In the genomic region with DNA sequence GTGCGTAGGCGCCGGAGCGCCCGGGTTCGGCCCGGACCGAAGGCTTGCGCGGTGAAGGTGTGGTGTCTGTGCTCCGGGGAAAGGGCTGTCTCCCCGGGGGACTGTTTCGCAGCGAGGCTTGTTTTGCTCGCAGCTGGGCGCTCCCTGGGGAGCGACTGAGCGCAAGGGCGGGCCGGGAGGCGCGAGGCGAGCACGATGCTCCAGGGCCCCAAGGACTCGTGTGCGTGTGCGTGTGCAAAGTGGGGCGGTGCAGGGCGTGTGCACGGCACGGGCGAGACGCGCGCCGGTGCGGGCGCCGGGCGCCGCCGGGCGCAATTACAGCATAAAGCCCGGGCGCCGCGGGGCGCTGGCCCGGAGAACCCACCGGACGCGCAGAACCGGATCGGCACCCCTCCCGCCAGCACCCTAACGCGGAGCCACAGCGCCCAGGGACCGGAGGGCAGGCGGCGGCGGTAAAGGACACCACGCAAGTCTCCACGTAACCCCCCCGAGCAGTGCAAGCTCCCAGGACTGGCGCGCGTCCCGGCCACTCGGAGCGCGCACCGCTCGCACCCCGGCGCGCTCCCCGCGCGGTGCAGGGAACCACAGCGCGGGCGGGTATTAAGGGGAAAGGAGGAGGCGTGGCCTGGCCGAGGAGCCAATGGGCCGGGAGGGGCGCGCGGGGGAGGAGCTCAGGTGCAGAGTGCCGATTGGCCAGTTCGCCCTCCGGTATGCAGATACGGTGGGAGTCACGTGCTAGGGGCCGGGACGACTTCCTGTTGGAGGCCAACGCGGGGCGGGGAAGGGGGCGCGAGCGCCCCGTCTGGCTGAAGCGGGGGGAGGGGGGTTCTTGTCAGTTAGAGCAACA, we compare ENCODE assay signal across 1 cellular context.
TF ChIP-seq lines count a peak whose summit lies in the region.

A gene with protein sequence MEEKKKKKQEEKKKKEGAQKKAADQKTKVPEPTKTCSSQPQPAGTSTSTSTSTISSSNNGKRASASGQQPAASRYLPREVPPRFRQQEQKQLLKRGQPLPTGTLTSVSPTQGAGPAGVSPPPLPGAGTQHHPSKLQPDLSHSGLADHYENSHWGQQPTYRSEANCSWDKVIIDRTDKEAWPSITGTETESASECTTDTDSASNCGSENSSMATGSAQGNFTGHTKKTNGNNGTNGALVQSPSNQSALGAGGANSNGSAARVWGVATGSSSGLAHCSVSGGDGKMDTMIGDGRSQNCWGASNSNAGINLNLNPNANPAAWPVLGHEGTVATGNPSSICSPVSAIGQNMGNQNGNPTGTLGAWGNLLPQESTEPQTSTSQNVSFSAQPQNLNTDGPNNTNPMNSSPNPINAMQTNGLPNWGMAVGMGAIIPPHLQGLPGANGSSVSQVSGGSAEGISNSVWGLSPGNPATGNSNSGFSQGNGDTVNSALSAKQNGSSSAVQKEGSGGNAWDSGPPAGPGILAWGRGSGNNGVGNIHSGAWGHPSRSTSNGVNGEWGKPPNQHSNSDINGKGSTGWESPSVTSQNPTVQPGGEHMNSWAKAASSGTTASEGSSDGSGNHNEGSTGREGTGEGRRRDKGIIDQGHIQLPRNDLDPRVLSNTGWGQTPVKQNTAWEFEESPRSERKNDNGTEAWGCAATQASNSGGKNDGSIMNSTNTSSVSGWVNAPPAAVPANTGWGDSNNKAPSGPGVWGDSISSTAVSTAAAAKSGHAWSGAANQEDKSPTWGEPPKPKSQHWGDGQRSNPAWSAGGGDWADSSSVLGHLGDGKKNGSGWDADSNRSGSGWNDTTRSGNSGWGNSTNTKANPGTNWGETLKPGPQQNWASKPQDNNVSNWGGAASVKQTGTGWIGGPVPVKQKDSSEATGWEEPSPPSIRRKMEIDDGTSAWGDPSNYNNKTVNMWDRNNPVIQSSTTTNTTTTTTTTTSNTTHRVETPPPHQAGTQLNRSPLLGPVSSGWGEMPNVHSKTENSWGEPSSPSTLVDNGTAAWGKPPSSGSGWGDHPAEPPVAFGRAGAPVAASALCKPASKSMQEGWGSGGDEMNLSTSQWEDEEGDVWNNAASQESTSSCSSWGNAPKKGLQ (N-terminal part only) (plus strand): TSS at position 835 of the 847 bp plus-strand sequence. CDS start 45,504 bp downstream, outside the sequence.

TF ChIP-seq in K562, 482 proteins besides CTCF, POLR2A, EP300 and RAD21 (continued from another document and continues in another):
- TF ChIP-seq, protein P1, sequence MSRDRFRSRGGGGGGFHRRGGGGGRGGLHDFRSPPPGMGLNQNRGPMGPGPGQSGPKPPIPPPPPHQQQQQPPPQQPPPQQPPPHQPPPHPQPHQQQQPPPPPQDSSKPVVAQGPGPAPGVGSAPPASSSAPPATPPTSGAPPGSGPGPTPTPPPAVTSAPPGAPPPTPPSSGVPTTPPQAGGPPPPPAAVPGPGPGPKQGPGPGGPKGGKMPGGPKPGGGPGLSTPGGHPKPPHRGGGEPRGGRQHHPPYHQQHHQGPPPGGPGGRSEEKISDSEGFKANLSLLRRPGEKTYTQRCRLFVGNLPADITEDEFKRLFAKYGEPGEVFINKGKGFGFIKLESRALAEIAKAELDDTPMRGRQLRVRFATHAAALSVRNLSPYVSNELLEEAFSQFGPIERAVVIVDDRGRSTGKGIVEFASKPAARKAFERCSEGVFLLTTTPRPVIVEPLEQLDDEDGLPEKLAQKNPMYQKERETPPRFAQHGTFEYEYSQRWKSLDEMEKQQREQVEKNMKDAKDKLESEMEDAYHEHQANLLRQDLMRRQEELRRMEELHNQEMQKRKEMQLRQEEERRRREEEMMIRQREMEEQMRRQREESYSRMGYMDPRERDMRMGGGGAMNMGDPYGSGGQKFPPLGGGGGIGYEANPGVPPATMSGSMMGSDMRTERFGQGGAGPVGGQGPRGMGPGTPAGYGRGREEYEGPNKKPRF (IDR thresholded peaks at IDR 0.05; ENCODE audit: low read depth, low read length), result no peak
- TF ChIP-seq TFAM (CRISPR knock-in tag; conservative IDR thresholded peaks at IDR 0.05) (no peak), L3MBTL2 (IDR thresholded peaks at IDR 0.05) (peak; percentile 95), COPS2 (conservative IDR thresholded peaks at IDR 0.05) (no peak), ZNF77 (CRISPR knock-in tag; IDR thresholded peaks at IDR 0.05) (no peak), ZNF408 (CRISPR knock-in tag; IDR thresholded peaks at IDR 0.05; ENCODE audit: low read depth) (no peak), HOXB6 (CRISPR knock-in tag; IDR thresholded peaks at IDR 0.05; ENCODE audit: borderline replicate concordance) (no peak), ZFP1 (CRISPR knock-in tag; IDR thresholded peaks at IDR 0.05) (no peak), SAP30 (IDR thresholded peaks at IDR 0.05; ENCODE audit: borderline replicate concordance, insufficient read depth, low read depth, low read length, poor library complexity, severe bottlenecking) (peak; percentile 35), TRIM24 (IDR thresholded peaks at IDR 0.05) (no peak), ILK (tag; IDR thresholded peaks at IDR 0.05; ENCODE audit: borderline replicate concordance, low read depth) (no peak), NELFE (IDR thresholded peaks at IDR 0.05; ENCODE audit: insufficient read depth, insufficient read length) (peak; percentile 74), FOXJ2 (tag; IDR thresholded peaks at IDR 0.05) (no peak), ZNF586 (CRISPR knock-in tag; conservative IDR thresholded peaks at IDR 0.05) (0 out of 2 replicates have a peak, but pooled peaks have one; percentile 64), GTF2A2 (tag; IDR thresholded peaks at IDR 0.05) (peak; percentile 93), CREM (IDR thresholded peaks at IDR 0.05; ENCODE audit: low read depth) (peak; percentile 67), NFE2 (IDR thresholded peaks at IDR 0.05; ENCODE audit: low read depth) (no peak), PHB (CRISPR knock-in tag; IDR thresholded peaks at IDR 0.05) (peak; percentile 92), FOXJ3 (CRISPR knock-in tag; IDR thresholded peaks at IDR 0.05) (no peak), ZNF384 (IDR thresholded peaks at IDR 0.05; ENCODE audit: low read depth, low read length) (no peak), NCOA6 (IDR thresholded peaks at IDR 0.05) (no peak), NFIX (CRISPR knock-in tag; IDR thresholded peaks at IDR 0.05; ENCODE audit: low read depth) (no peak), TRIM28 (IDR thresholded peaks at IDR 0.05) (no peak), POLR2G (IDR thresholded peaks at IDR 0.05; ENCODE audit: low read depth, low read length) (peak; percentile 100), YY1 (IDR thresholded peaks at IDR 0.05; ENCODE audit: borderline replicate concordance in 1 of 3, control insufficient read depth in 1 of 3, extremely low read depth in 1 of 3, insufficient read depth in 3 of 3, insufficient read length in 1 of 3, insufficient replicate concordance in 2 of 3, low read depth in 1 of 3, low read length in 2 of 3) (peak in 1 of 3 experiments; percentile 87)
- TF ChIP-seq, protein P2, sequence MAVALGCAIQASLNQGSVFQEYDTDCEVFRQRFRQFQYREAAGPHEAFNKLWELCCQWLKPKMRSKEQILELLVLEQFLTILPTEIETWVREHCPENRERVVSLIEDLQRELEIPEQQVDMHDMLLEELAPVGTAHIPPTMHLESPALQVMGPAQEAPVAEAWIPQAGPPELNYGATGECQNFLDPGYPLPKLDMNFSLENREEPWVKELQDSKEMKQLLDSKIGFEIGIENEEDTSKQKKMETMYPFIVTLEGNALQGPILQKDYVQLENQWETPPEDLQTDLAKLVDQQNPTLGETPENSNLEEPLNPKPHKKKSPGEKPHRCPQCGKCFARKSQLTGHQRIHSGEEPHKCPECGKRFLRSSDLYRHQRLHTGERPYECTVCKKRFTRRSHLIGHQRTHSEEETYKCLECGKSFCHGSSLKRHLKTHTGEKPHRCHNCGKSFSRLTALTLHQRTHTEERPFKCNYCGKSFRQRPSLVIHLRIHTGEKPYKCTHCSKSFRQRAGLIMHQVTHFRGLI (CRISPR knock-in tag; IDR thresholded peaks at IDR 0.05), result no peak
- TF ChIP-seq, protein P3, sequence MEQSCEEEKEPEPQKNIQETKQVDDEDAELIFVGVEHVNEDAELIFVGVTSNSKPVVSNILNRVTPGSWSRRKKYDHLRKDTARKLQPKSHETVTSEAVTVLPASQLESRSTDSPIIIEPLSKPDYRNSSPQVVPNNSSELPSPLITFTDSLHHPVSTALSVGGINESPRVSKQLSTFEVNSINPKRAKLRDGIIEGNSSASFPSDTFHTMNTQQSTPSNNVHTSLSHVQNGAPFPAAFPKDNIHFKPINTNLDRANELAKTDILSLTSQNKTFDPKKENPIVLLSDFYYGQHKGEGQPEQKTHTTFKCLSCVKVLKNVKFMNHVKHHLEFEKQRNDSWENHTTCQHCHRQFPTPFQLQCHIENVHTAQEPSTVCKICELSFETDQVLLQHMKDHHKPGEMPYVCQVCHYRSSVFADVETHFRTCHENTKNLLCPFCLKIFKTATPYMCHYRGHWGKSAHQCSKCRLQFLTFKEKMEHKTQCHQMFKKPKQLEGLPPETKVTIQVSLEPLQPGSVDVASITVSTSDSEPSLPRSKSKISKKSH (CRISPR knock-in tag; IDR thresholded peaks at IDR 0.05), result peak; percentile 67; the same call in 1 of the 2 replicates
- TF ChIP-seq, protein P4, sequence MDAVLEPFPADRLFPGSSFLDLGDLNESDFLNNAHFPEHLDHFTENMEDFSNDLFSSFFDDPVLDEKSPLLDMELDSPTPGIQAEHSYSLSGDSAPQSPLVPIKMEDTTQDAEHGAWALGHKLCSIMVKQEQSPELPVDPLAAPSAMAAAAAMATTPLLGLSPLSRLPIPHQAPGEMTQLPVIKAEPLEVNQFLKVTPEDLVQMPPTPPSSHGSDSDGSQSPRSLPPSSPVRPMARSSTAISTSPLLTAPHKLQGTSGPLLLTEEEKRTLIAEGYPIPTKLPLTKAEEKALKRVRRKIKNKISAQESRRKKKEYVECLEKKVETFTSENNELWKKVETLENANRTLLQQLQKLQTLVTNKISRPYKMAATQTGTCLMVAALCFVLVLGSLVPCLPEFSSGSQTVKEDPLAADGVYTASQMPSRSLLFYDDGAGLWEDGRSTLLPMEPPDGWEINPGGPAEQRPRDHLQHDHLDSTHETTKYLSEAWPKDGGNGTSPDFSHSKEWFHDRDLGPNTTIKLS (IDR thresholded peaks at IDR 0.05; ENCODE audit: borderline replicate concordance, low read depth), result no peak
- TF ChIP-seq, protein P5, sequence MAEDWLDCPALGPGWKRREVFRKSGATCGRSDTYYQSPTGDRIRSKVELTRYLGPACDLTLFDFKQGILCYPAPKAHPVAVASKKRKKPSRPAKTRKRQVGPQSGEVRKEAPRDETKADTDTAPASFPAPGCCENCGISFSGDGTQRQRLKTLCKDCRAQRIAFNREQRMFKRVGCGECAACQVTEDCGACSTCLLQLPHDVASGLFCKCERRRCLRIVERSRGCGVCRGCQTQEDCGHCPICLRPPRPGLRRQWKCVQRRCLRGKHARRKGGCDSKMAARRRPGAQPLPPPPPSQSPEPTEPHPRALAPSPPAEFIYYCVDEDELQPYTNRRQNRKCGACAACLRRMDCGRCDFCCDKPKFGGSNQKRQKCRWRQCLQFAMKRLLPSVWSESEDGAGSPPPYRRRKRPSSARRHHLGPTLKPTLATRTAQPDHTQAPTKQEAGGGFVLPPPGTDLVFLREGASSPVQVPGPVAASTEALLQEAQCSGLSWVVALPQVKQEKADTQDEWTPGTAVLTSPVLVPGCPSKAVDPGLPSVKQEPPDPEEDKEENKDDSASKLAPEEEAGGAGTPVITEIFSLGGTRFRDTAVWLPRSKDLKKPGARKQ (CRISPR knock-in tag; IDR thresholded peaks at IDR 0.05), result no peak
- TF ChIP-seq, protein P6, sequence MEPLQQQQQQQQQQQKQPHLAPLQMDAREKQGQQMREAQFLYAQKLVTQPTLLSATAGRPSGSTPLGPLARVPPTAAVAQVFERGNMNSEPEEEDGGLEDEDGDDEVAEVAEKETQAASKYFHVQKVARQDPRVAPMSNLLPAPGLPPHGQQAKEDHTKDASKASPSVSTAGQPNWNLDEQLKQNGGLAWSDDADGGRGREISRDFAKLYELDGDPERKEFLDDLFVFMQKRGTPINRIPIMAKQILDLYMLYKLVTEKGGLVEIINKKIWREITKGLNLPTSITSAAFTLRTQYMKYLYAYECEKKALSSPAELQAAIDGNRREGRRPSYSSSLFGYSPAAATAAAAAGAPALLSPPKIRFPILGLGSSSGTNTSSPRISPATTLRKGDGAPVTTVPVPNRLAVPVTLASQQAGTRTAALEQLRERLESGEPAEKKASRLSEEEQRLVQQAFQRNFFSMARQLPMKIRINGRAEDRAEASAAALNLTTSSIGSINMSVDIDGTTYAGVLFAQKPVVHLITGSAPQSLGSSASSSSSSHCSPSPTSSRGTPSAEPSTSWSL (CRISPR knock-in tag; IDR thresholded peaks at IDR 0.05; ENCODE audit: borderline replicate concordance), result 0 out of 2 replicates have a peak, but pooled peaks have one; percentile 61
- TF ChIP-seq, protein P7, sequence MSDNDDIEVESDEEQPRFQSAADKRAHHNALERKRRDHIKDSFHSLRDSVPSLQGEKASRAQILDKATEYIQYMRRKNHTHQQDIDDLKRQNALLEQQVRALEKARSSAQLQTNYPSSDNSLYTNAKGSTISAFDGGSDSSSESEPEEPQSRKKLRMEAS (CRISPR knock-in tag; IDR thresholded peaks at IDR 0.05), result peak; percentile 83
- TF ChIP-seq, protein P8, sequence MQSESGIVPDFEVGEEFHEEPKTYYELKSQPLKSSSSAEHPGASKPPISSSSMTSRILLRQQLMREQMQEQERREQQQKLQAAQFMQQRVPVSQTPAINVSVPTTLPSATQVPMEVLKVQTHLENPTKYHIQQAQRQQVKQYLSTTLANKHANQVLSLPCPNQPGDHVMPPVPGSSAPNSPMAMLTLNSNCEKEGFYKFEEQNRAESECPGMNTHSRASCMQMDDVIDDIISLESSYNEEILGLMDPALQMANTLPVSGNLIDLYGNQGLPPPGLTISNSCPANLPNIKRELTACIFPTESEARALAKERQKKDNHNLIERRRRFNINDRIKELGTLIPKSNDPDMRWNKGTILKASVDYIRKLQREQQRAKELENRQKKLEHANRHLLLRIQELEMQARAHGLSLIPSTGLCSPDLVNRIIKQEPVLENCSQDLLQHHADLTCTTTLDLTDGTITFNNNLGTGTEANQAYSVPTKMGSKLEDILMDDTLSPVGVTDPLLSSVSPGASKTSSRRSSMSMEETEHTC (IDR thresholded peaks at IDR 0.05), result no peak
- TF ChIP-seq, protein P9, sequence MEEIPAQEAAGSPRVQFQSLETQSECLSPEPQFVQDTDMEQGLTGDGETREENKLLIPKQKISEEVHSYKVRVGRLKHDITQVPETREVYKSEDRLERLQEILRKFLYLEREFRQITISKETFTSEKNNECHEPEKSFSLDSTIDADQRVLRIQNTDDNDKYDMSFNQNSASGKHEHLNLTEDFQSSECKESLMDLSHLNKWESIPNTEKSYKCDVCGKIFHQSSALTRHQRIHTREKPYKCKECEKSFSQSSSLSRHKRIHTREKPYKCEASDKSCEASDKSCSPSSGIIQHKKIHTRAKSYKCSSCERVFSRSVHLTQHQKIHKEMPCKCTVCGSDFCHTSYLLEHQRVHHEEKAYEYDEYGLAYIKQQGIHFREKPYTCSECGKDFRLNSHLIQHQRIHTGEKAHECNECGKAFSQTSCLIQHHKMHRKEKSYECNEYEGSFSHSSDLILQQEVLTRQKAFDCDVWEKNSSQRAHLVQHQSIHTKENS (CRISPR knock-in tag; IDR thresholded peaks at IDR 0.05), result no peak
